In genomic region chr11:34223907-34224306, GRCh38 we compare ENCODE assay signal across 1 cellular context.
TF ChIP-seq lines count a peak whose summit lies in the region.

No MANE protein-coding gene starts in this region.

TF ChIP-seq in H1, 55 proteins besides CTCF, POLR2A, EP300 and RAD21 (continued from another document):
- TF ChIP-seq ATF3 (IDR thresholded peaks at IDR 0.05; ENCODE audit: insufficient read depth, low read depth, low read length) (no peak), SIX5 (IDR thresholded peaks at IDR 0.05; ENCODE audit: low read depth, low read length) (no peak), CBX5 (IDR thresholded peaks at IDR 0.05; ENCODE audit: low read depth, low read length) (no peak), YY1 (IDR thresholded peaks at IDR 0.05; ENCODE audit: low read depth, low read length) (no peak)
TF ChIP-seq in H1: peak in this region for 0.
